ENCODE assay signal across 28 cellular contexts in the genomic region with DNA sequence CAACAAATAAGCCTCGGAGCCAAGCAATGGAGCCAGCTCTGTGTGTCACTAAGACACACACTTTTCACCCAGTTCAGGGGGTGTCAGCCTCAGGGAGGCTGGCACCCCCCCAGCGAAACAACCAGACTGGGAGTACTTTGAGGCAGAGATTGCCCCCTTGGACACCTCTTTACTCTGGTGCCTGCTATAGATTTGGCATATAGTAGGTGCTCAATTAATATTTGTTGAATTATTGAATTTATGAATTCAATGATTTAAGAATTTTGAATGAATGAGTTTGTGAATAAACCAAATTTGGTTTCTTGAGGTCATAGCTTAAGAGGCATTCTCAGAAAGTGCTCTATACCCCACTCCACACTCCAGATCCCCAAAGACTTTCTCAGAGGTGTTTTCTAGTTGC.
"Had no signal": no experiment of that assay in that cellular context is flagged by ENCODE, and none has a peak within 500 bp of the region (broad histone marks: within the 10 kb centered on the region; RNA-seq: fewer than 3 reads in every experiment).

No MANE protein-coding gene starts in this region.

- H3K4me3 ChIP-seq: stomach, suprapubic skin, testis, thoracic aorta, thyroid gland, tibial artery, tibial nerve, transverse colon, upper lobe of left lung, upper lobe of right lung, uterus, vagina had no signal

- ATAC-seq: stimulated activated effector memory CD8-positive, alpha-beta T cell treated with anti-CD3 and anti-CD28 coated beads, Interleukin-12 subunit alpha, Interleukin-12 subunit beta, amount 100 ng/mL, for 72 hours; stimulated activated memory B cell treated with anti-CD40 and anti-IgM and Interleukin-4, amounts not matched to agents 10 μg/mL and 1 μg/mL and 100 μg/mL, for 72 hours; stimulated activated naive B cell treated with anti-CD40 and anti-IgM and Interleukin-4, amounts not matched to agents 10 μg/mL and 1 μg/mL and 100 μg/mL, for 72 hours; stimulated activated naive CD8-positive, alpha-beta T cell treated with anti-CD3 and anti-CD28 coated beads, Interleukin-15, amount 100 ng/mL, for 72 hours; stimulated activated naive CD8-positive, alpha-beta T cell treated with anti-CD3 and anti-CD28 coated beads, Interleukin-15, Interleukin-2, amounts not matched to agents 100 U/mL and 50 U/mL, for 24 hours; upper lobe of right lung had no signal

- H3K27me3 ChIP-seq: testis, thyroid gland, upper lobe of left lung, upper lobe of right lung, uterus, vagina had no signal

- H3K4me1 ChIP-seq: stomach, suprapubic skin, testis, thyroid gland, tibial artery, tibial nerve, transverse colon, upper lobe of left lung, upper lobe of right lung, uterus, vagina had no signal

- H3K27ac Mint-ChIP-seq: stimulated activated effector memory CD8-positive, alpha-beta T cell treated with anti-CD3 and anti-CD28 coated beads, Interleukin-12 subunit alpha, Interleukin-12 subunit beta, amount 100 ng/mL, for 72 hours; stimulated activated memory B cell treated with anti-CD40 and anti-IgM and Interleukin-4, amounts not matched to agents 10 μg/mL and 1 μg/mL and 100 μg/mL, for 72 hours; stimulated activated naive B cell treated with anti-CD40 and anti-IgM and Interleukin-4, amounts not matched to agents 10 μg/mL and 1 μg/mL and 100 μg/mL, for 72 hours; stimulated activated naive CD8-positive, alpha-beta T cell treated with anti-CD3 and anti-CD28 coated beads, Interleukin-15, Interleukin-2, amounts not matched to agents 100 ng/mL and 50 ng/mL, for 24 hours had no signal

- H3K36me3 ChIP-seq: stomach, suprapubic skin, thoracic aorta, thyroid gland, tibial artery, tibial nerve, transverse colon, upper lobe of left lung, upper lobe of right lung, uterus, vagina had no signal

- FAIRE-seq: urothelium cell line had no signal

- H3K9me3 ChIP-seq: stomach, suprapubic skin, testis, thoracic aorta, thyroid gland, tibial artery, tibial nerve, transverse colon, upper lobe of left lung, upper lobe of right lung, uterus, vagina had no signal

- H3K4me1 Mint-ChIP-seq: stimulated activated effector memory CD8-positive, alpha-beta T cell treated with anti-CD3 and anti-CD28 coated beads, Interleukin-12 subunit alpha, Interleukin-12 subunit beta, amount 100 ng/mL, for 72 hours; stimulated activated memory B cell treated with anti-CD40 and anti-IgM and Interleukin-4, amounts not matched to agents 10 μg/mL and 1 μg/mL and 100 μg/mL, for 72 hours; stimulated activated naive CD8-positive, alpha-beta T cell treated with anti-CD3 and anti-CD28 coated beads, Interleukin-15, amount 100 ng/mL, for 72 hours had no signal

- DNase-seq: stimulated activated CD4-positive, alpha-beta T cell treated with anti-CD3 and anti-CD28 coated beads, Interleukin-2, amount 100 ng/mL, for 24 hours; stimulated activated CD4-positive, alpha-beta T cell treated with anti-CD3 and anti-CD28 coated beads, Interleukin-2, amount 100 ng/mL, for 48 hours; stimulated activated CD4-positive, alpha-beta T cell treated with anti-CD3 and anti-CD28 coated beads, Interleukin-4, amount 100 ng/mL, for 1 hour; stimulated activated CD4-positive, alpha-beta T cell treated with anti-CD3 and anti-CD28 coated beads, Interleukin-4, amount 100 ng/mL, for 24 hours; stimulated activated CD4-positive, alpha-beta T cell treated with anti-CD3 and anti-CD28 coated beads, Interleukin-4, amount 100 ng/mL, for 4 hours; stimulated activated naive B cell treated with anti-CD40 and anti-IgM and Interleukin-4, amounts not matched to agents 10 μg/mL and 1 μg/mL and 100 μg/mL, for 72 hours; stimulated activated naive CD4-positive, alpha-beta T cell; stimulated activated naive CD4-positive, alpha-beta T cell treated with Interleukin-2 at 50 U/mL for 16 hours; stimulated activated naive CD8-positive, alpha-beta T cell treated with anti-CD3 and anti-CD28 coated beads, Interleukin-15, amount 100 ng/mL, for 72 hours; stimulated activated naive CD8-positive, alpha-beta T cell treated with anti-CD3 and anti-CD28 coated beads, Interleukin-15, Interleukin-2, amounts not matched to agents 100 U/mL and 50 U/mL, for 24 hours; stomach; substantia nigra; testis; thyroid gland; tibial artery; transverse colon; trophoblast cell; upper lobe of left lung; upper lobe of right lung; uterus had no signal

- H3K36me3 Mint-ChIP-seq: stimulated activated effector memory CD8-positive, alpha-beta T cell treated with anti-CD3 and anti-CD28 coated beads, Interleukin-12 subunit alpha, Interleukin-12 subunit beta, amount 100 ng/mL, for 72 hours; stimulated activated memory B cell treated with anti-CD40 and anti-IgM and Interleukin-4, amounts not matched to agents 10 μg/mL and 1 μg/mL and 100 μg/mL, for 72 hours; stimulated activated naive B cell treated with anti-CD40 and anti-IgM and Interleukin-4, amounts not matched to agents 10 μg/mL and 1 μg/mL and 100 μg/mL, for 72 hours had no signal

- H3K4me3 Mint-ChIP-seq: stimulated activated effector memory CD8-positive, alpha-beta T cell treated with anti-CD3 and anti-CD28 coated beads, Interleukin-12 subunit alpha, Interleukin-12 subunit beta, amount 100 ng/mL, for 72 hours; stimulated activated memory B cell treated with anti-CD40 and anti-IgM and Interleukin-4, amounts not matched to agents 10 μg/mL and 1 μg/mL and 100 μg/mL, for 72 hours; stimulated activated naive B cell treated with anti-CD40 and anti-IgM and Interleukin-4, amounts not matched to agents 10 μg/mL and 1 μg/mL and 100 μg/mL, for 72 hours; stimulated activated naive CD8-positive, alpha-beta T cell treated with anti-CD3 and anti-CD28 coated beads, Interleukin-15, amount 100 ng/mL, for 72 hours; stimulated activated naive CD8-positive, alpha-beta T cell treated with anti-CD3 and anti-CD28 coated beads, Interleukin-15, Interleukin-2, amounts not matched to agents 100 ng/mL and 50 ng/mL, for 24 hours had no signal

- H3K27ac ChIP-seq: stomach, suprapubic skin, testis, thoracic aorta, thyroid gland, tibial artery, tibial nerve, transverse colon, upper lobe of left lung, upper lobe of right lung, uterus, vagina had no signal

- H3K9me3 Mint-ChIP-seq: stimulated activated effector memory CD8-positive, alpha-beta T cell treated with anti-CD3 and anti-CD28 coated beads, Interleukin-12 subunit alpha, Interleukin-12 subunit beta, amount 100 ng/mL, for 72 hours; stimulated activated memory B cell treated with anti-CD40 and anti-IgM and Interleukin-4, amounts not matched to agents 10 μg/mL and 1 μg/mL and 100 μg/mL, for 72 hours; stimulated activated naive B cell treated with anti-CD40 and anti-IgM and Interleukin-4, amounts not matched to agents 10 μg/mL and 1 μg/mL and 100 μg/mL, for 72 hours; stimulated activated naive CD8-positive, alpha-beta T cell treated with anti-CD3 and anti-CD28 coated beads, Interleukin-15, amount 100 ng/mL, for 72 hours; stimulated activated naive CD8-positive, alpha-beta T cell treated with anti-CD3 and anti-CD28 coated beads, Interleukin-15, Interleukin-2, amounts not matched to agents 100 ng/mL and 50 ng/mL, for 24 hours had no signal
